In genomic region chr7:126685018-126685573, GRCh38 we compare ENCODE assay signal across 30 cellular contexts.
"Had no signal": no experiment of that assay in that cellular context is flagged by ENCODE, and none has a peak within 500 bp of the region (broad histone marks: within the 10 kb centered on the region; RNA-seq: fewer than 3 reads in every experiment).

No MANE protein-coding gene starts in this region.

- H3K4me3 ChIP-seq: ascending aorta, SJCRH30, SK-N-MC had no signal

- H3K4me1 Mint-ChIP-seq: activated CD4-positive, alpha-beta T cell treated with anti-CD3 and anti-CD28 coated beads, Interleukin-2, amount 10 ng/mL, durations not matched to agents 24 days and 14 days; activated naive CD8-positive, alpha-beta T cell treated with anti-CD3 and anti-CD28 coated beads for 36 hours; activated T-helper 17 cell treated with anti-CD3 and anti-CD28 coated beads, Interleukin-2, amount 50 U/mL, for 72 hours had no signal

- H3K9ac ChIP-seq: KMS-11 had no signal

- H3K4me3 Mint-ChIP-seq: activated CD4-positive, alpha-beta T cell treated with anti-CD3 and anti-CD28 coated beads, Interleukin-2, amount 10 ng/mL, durations not matched to agents 24 days and 14 days; activated CD8-positive, alpha-beta T cell treated with anti-CD3 and anti-CD28 coated beads for 36 hours; activated naive CD8-positive, alpha-beta T cell treated with anti-CD3 and anti-CD28 coated beads for 36 hours; activated T-cell treated with anti-CD3 and anti-CD28 coated beads, Interleukin-2, amount 50 U/mL, for 72 hours; activated T-helper 17 cell treated with anti-CD3 and anti-CD28 coated beads, Interleukin-2, amount 50 U/mL, for 72 hours; T-helper 1 cell treated with Interleukin-12 subunit alpha and Interleukin-12 subunit beta and Interleukin-4 antibody, amounts not matched to agents 30 μg/mL and 1 μg/mL, for 36 hours; T-helper 2 cell treated with Interferon-gamma antibody and Interleukin-4, amounts not matched to agents 5 μg/mL and 100 μg/mL, for 36 hours had no signal

- H3K27me3 ChIP-seq: ascending aorta, SJCRH30 had no signal

- H3K4me1 ChIP-seq: ascending aorta had no signal

- DNase-seq: activated CD4-positive, alpha-beta T cell treated with anti-CD3 and anti-CD28 coated beads, Interleukin-2, amount 10 ng/mL, durations not matched to agents 24 days and 14 days; activated CD4-positive, alpha-beta T cell treated with anti-CD3 and anti-CD28 coated beads, Interleukin-2, amount 50 U/mL, for 4 hours; activated CD8-positive, alpha-beta T cell treated with anti-CD3 and anti-CD28 coated beads for 36 hours; activated effector memory CD4-positive, alpha-beta T cell treated with anti-CD3 and anti-CD28 coated beads, Interleukin-2, amount 50 U/mL, for 16 hours; activated naive CD4-positive, alpha-beta T cell; activated naive CD4-positive, alpha-beta T cell treated with anti-CD3 and anti-CD28 coated beads, Interleukin-2, amount 50 U/mL, for 16 hours; activated naive CD8-positive, alpha-beta T cell treated with anti-CD3 and anti-CD28 coated beads for 36 hours; activated T-cell treated with anti-CD3 and anti-CD28 coated beads, Interleukin-2, amount 50 U/mL, for 1 hour; activated T-cell treated with anti-CD3 and anti-CD28 coated beads, Interleukin-2, amount 50 U/mL, for 72 hours; amniotic stem cell; MM.1S; MV-4-11; NCI-H1092; NCI-H1436 treated with DMSO at 0.1 percent for 48 hours; NCI-H1694 treated with DMSO at 0.1 percent for 48 hours; NCI-H2029; NCI-H510A; NCI-H526; NCI-H748 treated with DMSO at 0.1 percent for 48 hours; NK-92 treated with Interleukin-12 subunit alpha and Interleukin-12 subunit beta, amount 100 ng/mL, for 24 hours; PC-3; SHP77 had no signal

- H3K36me3 Mint-ChIP-seq: activated naive CD8-positive, alpha-beta T cell treated with anti-CD3 and anti-CD28 coated beads for 36 hours had no signal

- ATAC-seq: activated CD8-positive, alpha-beta T cell treated with anti-CD3 and anti-CD28 coated beads for 36 hours; activated T-helper 17 cell treated with anti-CD3 and anti-CD28 coated beads, Interleukin-2, amount 50 U/mL, for 72 hours; PC-3 had no signal

- H3K36me3 ChIP-seq: ascending aorta, SJCRH30 had no signal

- H3K27me3 Mint-ChIP-seq: activated CD4-positive, alpha-beta T cell treated with anti-CD3 and anti-CD28 coated beads, Interleukin-2, amount 10 ng/mL, durations not matched to agents 24 days and 14 days; activated CD8-positive, alpha-beta T cell treated with anti-CD3 and anti-CD28 coated beads for 36 hours; activated naive CD8-positive, alpha-beta T cell treated with anti-CD3 and anti-CD28 coated beads for 36 hours; activated T-helper 17 cell treated with anti-CD3 and anti-CD28 coated beads, Interleukin-2, amount 50 U/mL, for 72 hours had no signal

- H3K9me3 Mint-ChIP-seq: activated CD4-positive, alpha-beta T cell treated with anti-CD3 and anti-CD28 coated beads, Interleukin-2, amount 10 ng/mL, durations not matched to agents 24 days and 14 days; activated CD8-positive, alpha-beta T cell treated with anti-CD3 and anti-CD28 coated beads for 36 hours; activated naive CD8-positive, alpha-beta T cell treated with anti-CD3 and anti-CD28 coated beads for 36 hours; activated T-helper 17 cell treated with anti-CD3 and anti-CD28 coated beads, Interleukin-2, amount 50 U/mL, for 72 hours; T-helper 1 cell treated with Interleukin-12 subunit alpha and Interleukin-12 subunit beta and Interleukin-4 antibody, amounts not matched to agents 30 μg/mL and 1 μg/mL, for 36 hours; T-helper 2 cell treated with Interferon-gamma antibody and Interleukin-4, amounts not matched to agents 5 μg/mL and 100 μg/mL, for 36 hours had no signal

- H3K9me3 ChIP-seq: ascending aorta, SJCRH30 had no signal

- H3K4me2 ChIP-seq: KMS-11 had no signal

- H3K27ac Mint-ChIP-seq: activated CD4-positive, alpha-beta T cell treated with anti-CD3 and anti-CD28 coated beads, Interleukin-2, amount 10 ng/mL, durations not matched to agents 24 days and 14 days; activated CD8-positive, alpha-beta T cell treated with anti-CD3 and anti-CD28 coated beads for 36 hours; activated naive CD8-positive, alpha-beta T cell treated with anti-CD3 and anti-CD28 coated beads for 36 hours; activated T-cell treated with anti-CD3 and anti-CD28 coated beads, Interleukin-2, amount 50 U/mL, for 72 hours; activated T-helper 17 cell treated with anti-CD3 and anti-CD28 coated beads, Interleukin-2, amount 50 U/mL, for 72 hours; T-helper 1 cell treated with Interleukin-12 subunit alpha and Interleukin-12 subunit beta and Interleukin-4 antibody, amounts not matched to agents 30 μg/mL and 1 μg/mL, for 36 hours; T-helper 2 cell treated with Interferon-gamma antibody and Interleukin-4, amounts not matched to agents 5 μg/mL and 100 μg/mL, for 36 hours had no signal

- H3K27ac ChIP-seq: ascending aorta, KMS-11, RWPE1, SJCRH30, SK-N-MC had no signal
